In the genomic region with DNA sequence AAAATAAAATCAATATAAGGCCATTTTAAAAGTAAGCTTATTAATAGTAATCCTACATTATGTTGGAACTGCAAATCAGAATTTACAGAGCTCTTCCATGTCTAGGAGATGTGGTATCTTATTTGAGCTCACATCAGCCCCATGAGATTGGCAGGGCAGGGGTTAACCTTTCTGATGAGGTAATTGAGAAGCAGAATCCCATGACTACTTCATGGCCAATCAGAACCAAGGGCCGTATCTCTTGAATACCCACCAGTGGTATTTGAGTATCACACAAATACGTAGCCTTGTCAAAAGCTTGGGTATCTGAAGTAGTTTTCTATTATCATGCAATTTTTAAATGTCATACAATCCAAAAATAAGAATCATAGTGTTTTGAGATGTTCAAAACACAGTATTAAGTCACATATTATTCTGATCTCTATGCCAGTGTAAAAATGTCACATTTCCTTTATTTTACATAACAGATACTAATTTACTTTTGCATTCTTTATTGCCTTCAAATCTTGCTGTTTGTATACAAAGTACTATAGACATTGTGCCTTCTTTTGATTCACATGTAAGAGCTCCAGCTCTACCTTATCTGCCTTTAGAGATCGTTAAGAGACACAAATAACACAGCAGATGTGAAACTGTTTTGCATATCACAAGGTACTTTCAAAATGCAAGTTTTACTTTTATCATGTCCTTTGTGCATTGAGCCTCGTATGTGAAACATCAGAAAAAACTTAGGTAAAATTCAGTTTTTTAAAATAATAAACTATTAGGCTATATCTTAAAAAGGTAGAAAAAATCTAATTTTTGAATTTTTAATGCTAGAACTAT, we compare ENCODE assay signal across 13 cellular contexts.
DNase-seq lines count a peak whose midpoint lies in the region; ATAC-seq, FAIRE-seq and TF ChIP-seq lines count a peak whose summit lies in the region.
"Had no signal": no experiment of that assay in that cellular context is flagged by ENCODE, and none has a peak within 500 bp of the region (broad histone marks: within the 10 kb centered on the region; RNA-seq: fewer than 3 reads in every experiment).

No MANE protein-coding gene starts in this region.

- H3K4me3 ChIP-seq in keratinocyte (ENCODE audit: control insufficient read depth in 2 of 3, extremely low read depth in 1 of 3, insufficient read depth in 2 of 3, low read depth in 1 of 3, low read length in 3 of 3) (no peak overlapping the region), BE2C (ENCODE audit: low read depth, low read length) (no peak overlapping the region)

- no peaks in the 10 kb centered on the region for H3K79me2 ChIP-seq in keratinocyte (ENCODE audit: control insufficient read depth, insufficient read depth, low read length)

- peak; percentile 43 for FAIRE-seq in keratinocyte (lab: Jason Lieb, UNC)

- peak overlapping the region; percentile 52 for H2AFZ ChIP-seq in keratinocyte (ENCODE audit: control insufficient read depth, low read length)

- no peaks in the 10 kb centered on the region for H3K27me3 ChIP-seq in keratinocyte (ENCODE audit: control insufficient read depth, extremely low read depth, insufficient read depth, low read length)
- no peaks in the 10 kb centered on the region; the same call in 1 of the 2 replicates for H3K27me3 ChIP-seq in BE2C

- no peaks in the 10 kb centered on the region for H4K20me1 ChIP-seq in keratinocyte (ENCODE audit: control insufficient read depth, extremely low read depth, insufficient read depth, low read length)

- H3K4me2 ChIP-seq in keratinocyte (ENCODE audit: control insufficient read depth, extremely low read depth, insufficient read depth, low read depth, low read length), result no peak overlapping the region

- H3K27ac ChIP-seq in keratinocyte (ENCODE audit: control insufficient read depth, insufficient read depth, low read length), result no peak overlapping the region

- H3K4me1 ChIP-seq in keratinocyte (ENCODE audit: control insufficient read depth, extremely low read depth, insufficient read depth, low read length) (no peaks in the 10 kb centered on the region), BE2C (no peaks in the 10 kb centered on the region)

- ATAC-seq in GM18907 (IDR thresholded peaks at IDR 0.05; ENCODE audit: unreplicated experiment) (peak; percentile 79), GM21786 (IDR thresholded peaks at IDR 0.05; ENCODE audit: unreplicated experiment) (peak; percentile 75), HG03378 (IDR thresholded peaks at IDR 0.05; ENCODE audit: unreplicated experiment) (peak; percentile 81)
- no peak for ATAC-seq in activated CD4-positive, CD25-positive, alpha-beta regulatory T cell treated with anti-CD3 and anti-CD28 coated beads, Interleukin-2, amount 50 U/mL, for 24 hours
- ATAC-seq: activated naive CD8-positive, alpha-beta T cell treated with anti-CD3 and anti-CD28 coated beads, Interleukin-2, amount 50 U/mL, for 24 hours; natural killer cell treated with Interleukin-12 subunit alpha and Interleukin-12 subunit beta and Interleukin-15 and Interleukin-18, amount 100 ng/mL, for 72 hours had no signal

- TF ChIP-seq CTCF in keratinocyte (optimal IDR thresholded peaks at IDR 0.05 in 1 of 3, IDR thresholded peaks at IDR 0.05 in 1 of 3, conservative IDR thresholded peaks at IDR 0.05 in 1 of 3; ENCODE audit: extremely low read depth in 1 of 3, insufficient read depth in 2 of 3, low read length in 3 of 3), result no peak
- TF ChIP-seq CTCF in BE2C (IDR thresholded peaks at IDR 0.05; ENCODE audit: low read depth, low read length), result no peak

- no peak overlapping the region for H3K9ac ChIP-seq in keratinocyte (ENCODE audit: control insufficient read depth, extremely low read depth, insufficient read depth, low read length)

- no peak for DNase-seq in keratinocyte (ENCODE audit: low read depth, low spot score)
- DNase-seq in BE2C, result no peak
- no peak for DNase-seq in activated CD4-positive, CD25-positive, alpha-beta regulatory T cell (lab: John Stamatoyannopoulos, UW)
- DNase-seq in A172 (ENCODE audit: low spot score), result no peak
- DNase-seq: activated CD4-positive, alpha-beta T cell treated with anti-CD3 and anti-CD28 coated beads for 48 hours; activated naive CD8-positive, alpha-beta T cell treated with anti-CD3 and anti-CD28 coated beads, Interleukin-2, amount 50 U/mL, for 24 hours; NCI-H1092; RPMI8226 had no signal

- no peaks in the 10 kb centered on the region for H3K9me3 ChIP-seq in keratinocyte (ENCODE audit: control insufficient read depth, low read depth, low read length)
- H3K9me3 ChIP-seq in BE2C, result no peaks in the 10 kb centered on the region

- H3K9me1 ChIP-seq in keratinocyte (ENCODE audit: control insufficient read depth, extremely low read depth, insufficient read depth, low read length), result no peaks in the 10 kb centered on the region

- dilution Hi-C loops in keratinocyte (cut with MboI; ENCODE audit: extremely low pct_ligation_motif_present, low sequenced_read_pairs), result no loop called here

- no peaks in the 10 kb centered on the region for H3K36me3 ChIP-seq in keratinocyte (ENCODE audit: control insufficient read depth in 2 of 2, extremely low read depth in 1 of 2, insufficient read depth in 2 of 2, low read length in 2 of 2)
- no peaks in the 10 kb centered on the region for H3K36me3 ChIP-seq in BE2C

Comparison
In these comparisons a context has a peak if more than half of its experiments do, and no peak if none do; other contexts are left out.
1. ATAC-seq: peak in GM18907 (single experiment), GM21786 (single experiment) and HG03378 (single experiment); none in activated CD4-positive, CD25-positive, alpha-beta regulatory T cell treated with anti-CD3 and anti-CD28 coated beads, Interleukin-2, amount 50 U/mL, for 24 hours (0 of 2).